Comparison of ENCODE assay signal across 1 cellular context in the genomic region with DNA sequence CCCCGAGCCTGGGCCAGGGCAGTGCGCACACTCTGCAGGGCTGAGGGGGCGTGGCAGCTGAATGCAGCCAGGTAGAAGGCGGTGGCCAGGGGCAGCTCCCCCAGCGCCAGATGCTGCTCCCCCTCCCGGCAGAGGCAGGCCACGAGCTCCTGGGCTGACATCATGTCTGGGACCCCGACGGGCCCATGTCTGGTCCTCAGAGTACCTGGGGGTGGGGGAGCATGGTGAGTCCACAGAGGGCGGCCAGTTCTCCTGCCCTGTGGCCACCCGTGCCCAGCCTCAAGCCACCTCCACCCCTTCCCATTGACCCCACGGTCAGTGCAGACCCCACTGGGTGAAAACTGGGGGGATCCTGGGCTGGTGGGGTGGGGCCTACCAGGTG.
TF ChIP-seq lines count a peak whose summit lies in the region.

No MANE protein-coding gene starts in this region.

TF ChIP-seq in WTC11, 78 proteins besides CTCF, POLR2A, EP300 and RAD21 (continued from another document):
- TF ChIP-seq, protein P1, sequence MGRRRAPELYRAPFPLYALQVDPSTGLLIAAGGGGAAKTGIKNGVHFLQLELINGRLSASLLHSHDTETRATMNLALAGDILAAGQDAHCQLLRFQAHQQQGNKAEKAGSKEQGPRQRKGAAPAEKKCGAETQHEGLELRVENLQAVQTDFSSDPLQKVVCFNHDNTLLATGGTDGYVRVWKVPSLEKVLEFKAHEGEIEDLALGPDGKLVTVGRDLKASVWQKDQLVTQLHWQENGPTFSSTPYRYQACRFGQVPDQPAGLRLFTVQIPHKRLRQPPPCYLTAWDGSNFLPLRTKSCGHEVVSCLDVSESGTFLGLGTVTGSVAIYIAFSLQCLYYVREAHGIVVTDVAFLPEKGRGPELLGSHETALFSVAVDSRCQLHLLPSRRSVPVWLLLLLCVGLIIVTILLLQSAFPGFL (CRISPR knock-in tag; IDR thresholded peaks at IDR 0.05; ENCODE audit: borderline replicate concordance): no peak
- TF ChIP-seq FOXP1 (CRISPR knock-in tag; IDR thresholded peaks at IDR 0.05; ENCODE audit: borderline replicate concordance) (no peak), RORB (CRISPR knock-in tag; IDR thresholded peaks at IDR 0.05) (no peak)
- TF ChIP-seq, protein P2, sequence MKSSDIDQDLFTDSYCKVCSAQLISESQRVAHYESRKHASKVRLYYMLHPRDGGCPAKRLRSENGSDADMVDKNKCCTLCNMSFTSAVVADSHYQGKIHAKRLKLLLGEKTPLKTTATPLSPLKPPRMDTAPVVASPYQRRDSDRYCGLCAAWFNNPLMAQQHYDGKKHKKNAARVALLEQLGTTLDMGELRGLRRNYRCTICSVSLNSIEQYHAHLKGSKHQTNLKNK (CRISPR knock-in tag; IDR thresholded peaks at IDR 0.05): no peak
- TF ChIP-seq, protein P3, sequence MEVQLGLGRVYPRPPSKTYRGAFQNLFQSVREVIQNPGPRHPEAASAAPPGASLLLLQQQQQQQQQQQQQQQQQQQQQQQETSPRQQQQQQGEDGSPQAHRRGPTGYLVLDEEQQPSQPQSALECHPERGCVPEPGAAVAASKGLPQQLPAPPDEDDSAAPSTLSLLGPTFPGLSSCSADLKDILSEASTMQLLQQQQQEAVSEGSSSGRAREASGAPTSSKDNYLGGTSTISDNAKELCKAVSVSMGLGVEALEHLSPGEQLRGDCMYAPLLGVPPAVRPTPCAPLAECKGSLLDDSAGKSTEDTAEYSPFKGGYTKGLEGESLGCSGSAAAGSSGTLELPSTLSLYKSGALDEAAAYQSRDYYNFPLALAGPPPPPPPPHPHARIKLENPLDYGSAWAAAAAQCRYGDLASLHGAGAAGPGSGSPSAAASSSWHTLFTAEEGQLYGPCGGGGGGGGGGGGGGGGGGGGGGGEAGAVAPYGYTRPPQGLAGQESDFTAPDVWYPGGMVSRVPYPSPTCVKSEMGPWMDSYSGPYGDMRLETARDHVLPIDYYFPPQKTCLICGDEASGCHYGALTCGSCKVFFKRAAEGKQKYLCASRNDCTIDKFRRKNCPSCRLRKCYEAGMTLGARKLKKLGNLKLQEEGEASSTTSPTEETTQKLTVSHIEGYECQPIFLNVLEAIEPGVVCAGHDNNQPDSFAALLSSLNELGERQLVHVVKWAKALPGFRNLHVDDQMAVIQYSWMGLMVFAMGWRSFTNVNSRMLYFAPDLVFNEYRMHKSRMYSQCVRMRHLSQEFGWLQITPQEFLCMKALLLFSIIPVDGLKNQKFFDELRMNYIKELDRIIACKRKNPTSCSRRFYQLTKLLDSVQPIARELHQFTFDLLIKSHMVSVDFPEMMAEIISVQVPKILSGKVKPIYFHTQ (CRISPR knock-in tag; IDR thresholded peaks at IDR 0.05): no peak
- TF ChIP-seq, protein P4, sequence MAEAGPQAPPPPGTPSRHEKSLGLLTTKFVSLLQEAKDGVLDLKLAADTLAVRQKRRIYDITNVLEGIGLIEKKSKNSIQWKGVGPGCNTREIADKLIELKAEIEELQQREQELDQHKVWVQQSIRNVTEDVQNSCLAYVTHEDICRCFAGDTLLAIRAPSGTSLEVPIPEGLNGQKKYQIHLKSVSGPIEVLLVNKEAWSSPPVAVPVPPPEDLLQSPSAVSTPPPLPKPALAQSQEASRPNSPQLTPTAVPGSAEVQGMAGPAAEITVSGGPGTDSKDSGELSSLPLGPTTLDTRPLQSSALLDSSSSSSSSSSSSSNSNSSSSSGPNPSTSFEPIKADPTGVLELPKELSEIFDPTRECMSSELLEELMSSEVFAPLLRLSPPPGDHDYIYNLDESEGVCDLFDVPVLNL (CRISPR knock-in tag; IDR thresholded peaks at IDR 0.05; ENCODE audit: borderline replicate concordance, low read depth): no peak
